ENCODE assay signal across 2 cellular contexts in the genomic region with DNA sequence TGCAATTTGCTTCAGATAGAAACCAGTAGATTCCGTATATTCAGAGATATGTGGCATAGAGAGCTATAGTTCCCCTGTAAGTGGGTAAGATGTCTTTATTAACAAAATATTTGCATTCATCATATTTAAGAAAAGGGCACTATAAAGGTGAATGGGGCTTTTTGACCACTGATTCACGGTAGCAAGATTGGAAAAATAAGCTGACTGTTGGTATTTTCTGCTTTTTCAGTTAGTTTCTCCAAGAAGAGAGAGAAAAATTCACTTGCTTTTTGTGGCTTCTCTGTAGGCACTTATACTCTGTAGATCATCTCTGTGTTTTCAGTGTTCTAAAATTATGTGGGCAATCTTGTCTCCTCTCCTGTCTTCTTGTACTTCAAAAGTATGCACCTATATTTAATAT.
TF ChIP-seq lines count a peak whose summit lies in the region.

No MANE protein-coding gene starts in this region.

TF ChIP-seq in HepG2, 621 proteins besides CTCF, POLR2A, EP300 and RAD21 (continued from another document):
- TF ChIP-seq MAFK (conservative IDR thresholded peaks at IDR 0.05 in 1 of 2, IDR thresholded peaks at IDR 0.05 in 1 of 2; ENCODE audit: low read length in 2 of 2) (peak; percentile 47 to 65; a peak in 3 of 4 replicates), ZNF773 (CRISPR knock-in tag; IDR thresholded peaks at IDR 0.05; ENCODE audit: borderline replicate concordance) (no peak)

TF ChIP-seq in IMR-90, 13 proteins besides CTCF, POLR2A, EP300 and RAD21:
- TF ChIP-seq, protein P1, sequence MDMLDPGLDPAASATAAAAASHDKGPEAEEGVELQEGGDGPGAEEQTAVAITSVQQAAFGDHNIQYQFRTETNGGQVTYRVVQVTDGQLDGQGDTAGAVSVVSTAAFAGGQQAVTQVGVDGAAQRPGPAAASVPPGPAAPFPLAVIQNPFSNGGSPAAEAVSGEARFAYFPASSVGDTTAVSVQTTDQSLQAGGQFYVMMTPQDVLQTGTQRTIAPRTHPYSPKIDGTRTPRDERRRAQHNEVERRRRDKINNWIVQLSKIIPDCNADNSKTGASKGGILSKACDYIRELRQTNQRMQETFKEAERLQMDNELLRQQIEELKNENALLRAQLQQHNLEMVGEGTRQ (IDR thresholded peaks at IDR 0.05; ENCODE audit: low read depth, low read length) = no peak
- peak; percentile 51 for TF ChIP-seq MAFK (IDR thresholded peaks at IDR 0.05; ENCODE audit: low read depth, low read length)
TF ChIP-seq in IMR-90: peak in this region for 1.
